Comparison of ENCODE assay signal across 1 cellular context in genomic region chr6:12113190-12113578, GRCh38.
A peak's percentile ranks its signal among the peaks of the same experiment; 100 is the strongest.
TF ChIP-seq lines count a peak whose summit lies in the region.

No MANE protein-coding gene starts in this region.

TF ChIP-seq in K562, 482 proteins besides CTCF, POLR2A, EP300 and RAD21:
- TF ChIP-seq E2F8 (IDR thresholded peaks at IDR 0.05; ENCODE audit: low read depth, partially characterized antibody) (no peak), CREB3 (tag; conservative IDR thresholded peaks at IDR 0.05; ENCODE audit: low read depth) (no peak), ZKSCAN3 (CRISPR knock-in tag; IDR thresholded peaks at IDR 0.05) (no peak), MLLT1 (IDR thresholded peaks at IDR 0.05) (0 out of 4 replicates have a peak, but pooled peaks of 1 of the 2 experiments have one; percentile 29), ATF6 (CRISPR knock-in tag; IDR thresholded peaks at IDR 0.05) (no peak), ZNF133 (CRISPR knock-in tag; IDR thresholded peaks at IDR 0.05) (no peak), HNRNPK (IDR thresholded peaks at IDR 0.05; ENCODE audit: low read depth, low read length, poor library complexity, severe bottlenecking) (no peak), TRIM24 (IDR thresholded peaks at IDR 0.05) (no peak), TAF15 (IDR thresholded peaks at IDR 0.05; ENCODE audit: low read depth, low read length) (no peak), TAF1 (IDR thresholded peaks at IDR 0.05; ENCODE audit: control insufficient read depth, extremely low read depth, insufficient read depth, low read length, severe bottlenecking) (no peak), FOSL1 (tag; conservative IDR thresholded peaks at IDR 0.05) (peak; percentile 39; the same call in 1 of the 2 replicates)
